Comparison of ENCODE assay signal across 28 cellular contexts in the genomic region with DNA sequence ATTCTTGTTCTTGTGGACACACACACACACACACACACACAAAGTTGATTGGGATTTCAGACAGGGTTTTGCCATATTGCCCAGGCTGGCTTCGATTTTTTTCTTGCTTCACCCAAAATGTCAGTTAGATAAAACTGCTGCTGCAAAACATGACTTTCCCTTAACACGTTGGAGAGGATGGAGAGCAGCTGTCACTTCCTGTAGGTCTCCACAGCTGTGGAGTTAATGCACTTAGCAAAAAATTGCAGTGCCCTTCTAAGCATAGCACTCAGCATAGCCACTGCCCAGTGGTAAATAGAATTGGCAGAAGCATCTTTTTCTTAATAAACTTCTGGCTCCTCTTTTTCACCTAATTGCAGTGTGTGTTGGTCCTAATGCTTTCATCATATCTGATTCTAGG. TPM values are rescaled to one million over a fixed set of nuclear protein-coding genes. Genes with fewer than 3 reads are reported as not detected.
"Had no signal": no experiment of that assay in that cellular context is flagged by ENCODE, and none has a peak within 500 bp of the region (broad histone marks: within the 10 kb centered on the region; RNA-seq: fewer than 3 reads in every experiment).

No MANE protein-coding gene starts in this region.

- H3K27me3 ChIP-seq: breast epithelium, left lung, vagina had no signal

- H3K27ac ChIP-seq: breast epithelium, left lung, thoracic aorta, vagina had no signal

- H3K9me3 ChIP-seq: breast epithelium, left lung, thoracic aorta, vagina had no signal

- DNase-seq: activated CD8-positive, alpha-beta memory T cell treated with anti-CD3 and anti-CD28 coated beads for 24 hours; activated CD8-positive, alpha-beta memory T cell treated with anti-CD3 and anti-CD28 coated beads, Interleukin-2, amount 50 U/mL, for 4 hours; activated naive CD4-positive, alpha-beta T cell; activated naive CD8-positive, alpha-beta T cell treated with anti-CD3 and anti-CD28 coated beads, Interleukin-2, amount 10 ng/mL, durations not matched to agents 7 days and 5 days; activated T-cell treated with anti-CD3 and anti-CD28 coated beads, Interleukin-2, amount 50 U/mL, for 24 hours; amniotic stem cell; effector memory CD8-positive, alpha-beta T cell; foreskin melanocyte; hippocampal formation; kidney glomerular epithelial cell; left lung; naive thymus-derived CD8-positive, alpha-beta T cell; stimulated activated CD4-positive, alpha-beta T cell treated with anti-CD3 and anti-CD28 coated beads, Interleukin-2, amount 100 ng/mL, for 48 hours; stimulated activated naive CD4-positive, alpha-beta T cell treated with Interleukin-2 at 50 U/mL for 16 hours had no signal

- H3K27ac Mint-ChIP-seq: activated naive CD8-positive, alpha-beta T cell treated with anti-CD3 and anti-CD28 coated beads, Interleukin-2, amount 10 ng/mL, durations not matched to agents 7 days and 5 days; activated T-cell treated with anti-CD3 and anti-CD28 coated beads, Interleukin-2, amount 50 U/mL, for 24 hours; activated T-helper 17 cell treated with anti-CD3 and anti-CD28 coated beads, Interleukin-2, amount 50 U/mL, for 72 hours; effector memory CD8-positive, alpha-beta T cell; mesothelial cell of epicardium; naive thymus-derived CD8-positive, alpha-beta T cell; progenitor cell of endocrine pancreas; type B pancreatic cell; WTC11 had no signal

- H3K36me3 ChIP-seq: breast epithelium, left lung, thoracic aorta, vagina had no signal

- H3K4me1 Mint-ChIP-seq: activated naive CD8-positive, alpha-beta T cell treated with anti-CD3 and anti-CD28 coated beads, Interleukin-2, amount 10 ng/mL, durations not matched to agents 7 days and 5 days; activated T-helper 17 cell treated with anti-CD3 and anti-CD28 coated beads, Interleukin-2, amount 50 U/mL, for 72 hours; central memory CD8-positive, alpha-beta T cell; naive thymus-derived CD8-positive, alpha-beta T cell; WTC11 had no signal

- H3K4me1 ChIP-seq: breast epithelium, left lung, vagina had no signal

- H3K27me3 Mint-ChIP-seq: activated naive CD8-positive, alpha-beta T cell treated with anti-CD3 and anti-CD28 coated beads, Interleukin-2, amount 10 ng/mL, durations not matched to agents 7 days and 5 days; activated T-cell treated with anti-CD3 and anti-CD28 coated beads, Interleukin-2, amount 50 U/mL, for 24 hours; central memory CD8-positive, alpha-beta T cell; effector memory CD8-positive, alpha-beta T cell; progenitor cell of endocrine pancreas; type B pancreatic cell had no signal

- H3K4me3 ChIP-seq: breast epithelium, left lung, lung, thoracic aorta, vagina had no signal

- H3K4me3 Mint-ChIP-seq: activated naive CD8-positive, alpha-beta T cell treated with anti-CD3 and anti-CD28 coated beads, Interleukin-2, amount 10 ng/mL, durations not matched to agents 7 days and 5 days; activated T-cell treated with anti-CD3 and anti-CD28 coated beads, Interleukin-2, amount 50 U/mL, for 24 hours; activated T-helper 17 cell treated with anti-CD3 and anti-CD28 coated beads, Interleukin-2, amount 50 U/mL, for 72 hours; central memory CD8-positive, alpha-beta T cell; effector memory CD8-positive, alpha-beta T cell; mesothelial cell of epicardium; naive thymus-derived CD8-positive, alpha-beta T cell; type B pancreatic cell; WTC11 had no signal

- H3K36me3 Mint-ChIP-seq: activated naive CD8-positive, alpha-beta T cell treated with anti-CD3 and anti-CD28 coated beads, Interleukin-2, amount 10 ng/mL, durations not matched to agents 7 days and 5 days; mesothelial cell of epicardium; naive thymus-derived CD8-positive, alpha-beta T cell; type B pancreatic cell; WTC11 had no signal

- ATAC-seq: activated T-helper 17 cell treated with anti-CD3 and anti-CD28 coated beads, Interleukin-2, amount 50 U/mL, for 72 hours; effector memory CD8-positive, alpha-beta T cell; esophagus mucosa; left lung; naive thymus-derived CD8-positive, alpha-beta T cell; WTC11 had no signal

- H3K9me3 Mint-ChIP-seq: activated naive CD8-positive, alpha-beta T cell treated with anti-CD3 and anti-CD28 coated beads, Interleukin-2, amount 10 ng/mL, durations not matched to agents 7 days and 5 days; activated T-cell treated with anti-CD3 and anti-CD28 coated beads, Interleukin-2, amount 50 U/mL, for 24 hours; activated T-helper 17 cell treated with anti-CD3 and anti-CD28 coated beads, Interleukin-2, amount 50 U/mL, for 72 hours; central memory CD8-positive, alpha-beta T cell; naive thymus-derived CD8-positive, alpha-beta T cell had no signal

RNA-seq across cellular contexts. Expression of a gene that starts 54.5 kb away (rescaled TPM):
- total RNA-seq: activated naive CD8-positive, alpha-beta T cell treated with anti-CD3 and anti-CD28 coated beads, Interleukin-2, amount 10 ng/mL, durations not matched to agents 7 days and 5 days; activated T-helper 17 cell treated with anti-CD3 and anti-CD28 coated beads, Interleukin-2, amount 50 U/mL, for 72 hours; dermis microvascular lymphatic vessel endothelial cell; endothelial cell of umbilical vein; naive thymus-derived CD8-positive, alpha-beta T cell; osteoblast had no signal
- polyA plus RNA-seq: endothelial cell of umbilical vein; naive thymus-derived CD8-positive, alpha-beta T cell had no signal
